ENCODE assay signal across 1 cellular context in genomic region chr3:108589081-108589997, GRCh38.
TF ChIP-seq lines count a peak whose summit lies in the region.

TSS of gene CIP2A (minus strand) at chr3:108589438. CDS start at chr3:108589375, 63 bp downstream.
A gene with protein sequence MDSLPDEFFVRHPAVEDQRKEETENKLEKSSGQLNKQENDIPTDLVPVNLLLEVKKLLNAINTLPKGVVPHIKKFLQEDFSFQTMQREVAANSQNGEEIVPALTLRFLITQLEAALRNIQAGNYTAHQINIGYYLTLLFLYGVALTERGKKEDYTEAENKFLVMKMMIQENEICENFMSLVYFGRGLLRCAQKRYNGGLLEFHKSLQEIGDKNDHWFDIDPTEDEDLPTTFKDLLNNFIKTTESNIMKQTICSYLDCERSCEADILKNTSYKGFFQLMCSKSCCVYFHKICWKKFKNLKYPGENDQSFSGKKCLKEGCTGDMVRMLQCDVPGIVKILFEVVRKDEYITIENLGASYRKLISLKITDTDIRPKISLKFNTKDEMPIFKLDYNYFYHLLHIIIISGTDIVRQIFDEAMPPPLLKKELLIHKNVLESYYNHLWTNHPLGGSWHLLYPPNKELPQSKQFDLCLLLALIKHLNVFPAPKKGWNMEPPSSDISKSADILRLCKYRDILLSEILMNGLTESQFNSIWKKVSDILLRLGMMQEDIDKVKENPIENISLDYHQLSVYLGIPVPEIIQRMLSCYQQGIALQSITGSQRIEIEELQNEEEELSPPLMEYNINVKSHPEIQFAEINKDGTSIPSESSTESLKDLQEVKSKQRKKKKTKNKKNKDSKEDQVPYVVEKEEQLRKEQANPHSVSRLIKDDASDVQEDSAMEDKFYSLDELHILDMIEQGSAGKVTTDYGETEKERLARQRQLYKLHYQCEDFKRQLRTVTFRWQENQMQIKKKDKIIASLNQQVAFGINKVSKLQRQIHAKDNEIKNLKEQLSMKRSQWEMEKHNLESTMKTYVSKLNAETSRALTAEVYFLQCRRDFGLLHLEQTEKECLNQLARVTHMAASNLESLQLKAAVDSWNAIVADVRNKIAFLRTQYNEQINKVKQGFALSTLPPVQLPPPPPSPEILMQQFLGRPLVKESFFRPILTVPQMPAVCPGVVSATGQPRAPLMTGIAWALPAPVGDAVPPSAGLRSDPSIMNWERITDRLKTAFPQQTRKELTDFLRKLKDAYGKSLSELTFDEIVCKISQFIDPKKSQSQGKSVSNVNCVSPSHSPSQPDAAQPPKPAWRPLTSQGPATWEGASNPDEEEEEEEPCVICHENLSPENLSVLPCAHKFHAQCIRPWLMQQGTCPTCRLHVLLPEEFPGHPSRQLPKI (plus strand): TSS chr3:108589722. CDS start chr3:108605407, 15,685 bp downstream.

TF ChIP-seq in HEK293, 187 proteins besides CTCF, POLR2A, EP300 and RAD21 (continued from another document and continues in another):
- TF ChIP-seq, protein P1, sequence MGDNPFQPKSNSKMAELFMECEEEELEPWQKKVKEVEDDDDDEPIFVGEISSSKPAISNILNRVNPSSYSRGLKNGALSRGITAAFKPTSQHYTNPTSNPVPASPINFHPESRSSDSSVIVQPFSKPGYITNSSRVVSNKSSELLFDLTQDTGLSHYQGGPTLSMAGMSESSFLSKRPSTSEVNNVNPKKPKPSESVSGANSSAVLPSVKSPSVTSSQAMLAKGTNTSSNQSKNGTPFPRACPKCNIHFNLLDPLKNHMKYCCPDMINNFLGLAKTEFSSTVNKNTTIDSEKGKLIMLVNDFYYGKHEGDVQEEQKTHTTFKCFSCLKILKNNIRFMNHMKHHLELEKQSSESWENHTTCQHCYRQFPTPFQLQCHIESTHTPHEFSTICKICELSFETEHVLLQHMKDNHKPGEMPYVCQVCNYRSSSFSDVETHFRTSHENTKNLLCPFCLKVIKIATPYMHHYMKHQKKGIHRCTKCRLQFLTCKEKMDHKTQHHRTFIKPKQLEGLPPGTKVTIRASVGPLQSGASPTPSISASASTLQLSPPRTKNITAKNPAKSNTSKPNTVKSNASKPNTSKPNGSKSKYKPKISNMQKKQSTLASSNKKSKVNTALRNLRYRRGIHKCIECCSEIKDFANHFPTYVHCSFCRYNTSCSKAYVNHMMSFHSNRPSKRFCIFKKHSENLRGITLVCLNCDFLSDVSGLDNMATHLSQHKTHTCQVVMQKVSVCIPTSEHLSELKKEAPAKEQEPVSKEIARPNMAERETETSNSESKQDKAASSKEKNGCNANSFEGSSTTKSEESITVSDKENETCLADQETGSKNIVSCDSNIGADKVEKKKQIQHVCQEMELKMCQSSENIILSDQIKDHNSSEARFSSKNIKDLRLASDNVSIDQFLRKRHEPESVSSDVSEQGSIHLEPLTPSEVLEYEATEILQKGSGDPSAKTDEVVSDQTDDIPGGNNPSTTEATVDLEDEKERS (tag by site-specific recombination; IDR thresholded peaks at IDR 0.05), result no peak
- TF ChIP-seq ZNF121 (tag by site-specific recombination; IDR thresholded peaks at IDR 0.05), result no peak
- TF ChIP-seq ZNF2 (tag by site-specific recombination; IDR thresholded peaks at IDR 0.05), result no peak; the same call in 1 of the 2 replicates
- no peak for TF ChIP-seq ZFP41 (tag by site-specific recombination; IDR thresholded peaks at IDR 0.05; ENCODE audit: borderline replicate concordance)
- TF ChIP-seq, protein P2, sequence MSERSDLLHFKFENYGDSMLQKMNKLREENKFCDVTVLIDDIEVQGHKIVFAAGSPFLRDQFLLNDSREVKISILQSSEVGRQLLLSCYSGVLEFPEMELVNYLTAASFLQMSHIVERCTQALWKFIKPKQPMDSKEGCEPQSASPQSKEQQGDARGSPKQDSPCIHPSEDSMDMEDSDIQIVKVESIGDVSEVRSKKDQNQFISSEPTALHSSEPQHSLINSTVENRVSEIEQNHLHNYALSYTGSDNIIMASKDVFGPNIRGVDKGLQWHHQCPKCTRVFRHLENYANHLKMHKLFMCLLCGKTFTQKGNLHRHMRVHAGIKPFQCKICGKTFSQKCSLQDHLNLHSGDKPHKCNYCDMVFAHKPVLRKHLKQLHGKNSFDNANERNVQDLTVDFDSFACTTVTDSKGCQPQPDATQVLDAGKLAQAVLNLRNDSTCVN (tag by site-specific recombination; optimal IDR thresholded peaks at IDR 0.05), result peak; percentile 29
- TF ChIP-seq GLIS1 (tag by site-specific recombination; IDR thresholded peaks at IDR 0.05), result peak; percentile 79
- TF ChIP-seq ZNF639 (tag by site-specific recombination; IDR thresholded peaks at IDR 0.05), result no peak
- peak; percentile 63; the same call in 1 of the 2 replicates for TF ChIP-seq GFI1B (tag by site-specific recombination; IDR thresholded peaks at IDR 0.05)
- TF ChIP-seq ZNF624 (tag by site-specific recombination; IDR thresholded peaks at IDR 0.05), result no peak
- no peak; the same call in 1 of the 2 replicates for TF ChIP-seq ZIC2 (tag by site-specific recombination; IDR thresholded peaks at IDR 0.05)
- no peak for TF ChIP-seq ZBTB21 (tag by site-specific recombination; IDR thresholded peaks at IDR 0.05)
- TF ChIP-seq, protein P3, sequence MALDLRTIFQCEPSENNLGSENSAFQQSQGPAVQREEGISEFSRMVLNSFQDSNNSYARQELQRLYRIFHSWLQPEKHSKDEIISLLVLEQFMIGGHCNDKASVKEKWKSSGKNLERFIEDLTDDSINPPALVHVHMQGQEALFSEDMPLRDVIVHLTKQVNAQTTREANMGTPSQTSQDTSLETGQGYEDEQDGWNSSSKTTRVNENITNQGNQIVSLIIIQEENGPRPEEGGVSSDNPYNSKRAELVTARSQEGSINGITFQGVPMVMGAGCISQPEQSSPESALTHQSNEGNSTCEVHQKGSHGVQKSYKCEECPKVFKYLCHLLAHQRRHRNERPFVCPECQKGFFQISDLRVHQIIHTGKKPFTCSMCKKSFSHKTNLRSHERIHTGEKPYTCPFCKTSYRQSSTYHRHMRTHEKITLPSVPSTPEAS (tag by site-specific recombination; IDR thresholded peaks at IDR 0.05), result no peak
- no peak for TF ChIP-seq ZSCAN23 (tag by site-specific recombination; IDR thresholded peaks at IDR 0.05)
- TF ChIP-seq TRIM28 (IDR thresholded peaks at IDR 0.05; ENCODE audit: borderline replicate concordance, low read length), result 0 out of 2 replicates have a peak, but pooled peaks have one; percentile 27
- TF ChIP-seq ZNF670 (tag by site-specific recombination; IDR thresholded peaks at IDR 0.05; ENCODE audit: low read depth), result no peak
- TF ChIP-seq ZBTB44 (tag by site-specific recombination; IDR thresholded peaks at IDR 0.05), result no peak
- TF ChIP-seq, protein P4, sequence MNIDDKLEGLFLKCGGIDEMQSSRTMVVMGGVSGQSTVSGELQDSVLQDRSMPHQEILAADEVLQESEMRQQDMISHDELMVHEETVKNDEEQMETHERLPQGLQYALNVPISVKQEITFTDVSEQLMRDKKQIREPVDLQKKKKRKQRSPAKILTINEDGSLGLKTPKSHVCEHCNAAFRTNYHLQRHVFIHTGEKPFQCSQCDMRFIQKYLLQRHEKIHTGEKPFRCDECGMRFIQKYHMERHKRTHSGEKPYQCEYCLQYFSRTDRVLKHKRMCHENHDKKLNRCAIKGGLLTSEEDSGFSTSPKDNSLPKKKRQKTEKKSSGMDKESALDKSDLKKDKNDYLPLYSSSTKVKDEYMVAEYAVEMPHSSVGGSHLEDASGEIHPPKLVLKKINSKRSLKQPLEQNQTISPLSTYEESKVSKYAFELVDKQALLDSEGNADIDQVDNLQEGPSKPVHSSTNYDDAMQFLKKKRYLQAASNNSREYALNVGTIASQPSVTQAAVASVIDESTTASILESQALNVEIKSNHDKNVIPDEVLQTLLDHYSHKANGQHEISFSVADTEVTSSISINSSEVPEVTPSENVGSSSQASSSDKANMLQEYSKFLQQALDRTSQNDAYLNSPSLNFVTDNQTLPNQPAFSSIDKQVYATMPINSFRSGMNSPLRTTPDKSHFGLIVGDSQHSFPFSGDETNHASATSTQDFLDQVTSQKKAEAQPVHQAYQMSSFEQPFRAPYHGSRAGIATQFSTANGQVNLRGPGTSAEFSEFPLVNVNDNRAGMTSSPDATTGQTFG (tag by site-specific recombination; IDR thresholded peaks at IDR 0.05; ENCODE audit: borderline replicate concordance), result no peak
- no peak for TF ChIP-seq ZNF521 (tag by site-specific recombination; IDR thresholded peaks at IDR 0.05)
- no peak for TF ChIP-seq ZNF211 (tag by site-specific recombination; IDR thresholded peaks at IDR 0.05; ENCODE audit: low read depth)
- no peak; the same call in 1 of the 2 replicates for TF ChIP-seq SP7 (tag by site-specific recombination; IDR thresholded peaks at IDR 0.05)
- no peak for TF ChIP-seq TCF7L2 (IDR thresholded peaks at IDR 0.05; ENCODE audit: borderline replicate concordance, low read depth, low read length)
- no peak for TF ChIP-seq SCRT2 (tag by site-specific recombination; IDR thresholded peaks at IDR 0.05)
- TF ChIP-seq ZNF433 (tag by site-specific recombination; IDR thresholded peaks at IDR 0.05; ENCODE audit: low read depth), result no peak
- TF ChIP-seq ZNF621 (tag by site-specific recombination; IDR thresholded peaks at IDR 0.05), result no peak
- TF ChIP-seq ZNF391 (tag by site-specific recombination; IDR thresholded peaks at IDR 0.05; ENCODE audit: borderline replicate concordance, low read depth), result no peak
- no peak for TF ChIP-seq SALL2 (tag by site-specific recombination; IDR thresholded peaks at IDR 0.05; ENCODE audit: borderline replicate concordance)
- no peak for TF ChIP-seq ZNF221 (tag by site-specific recombination; IDR thresholded peaks at IDR 0.05; ENCODE audit: borderline replicate concordance)
- peak; percentile 28; the same call in 1 of the 2 replicates for TF ChIP-seq PRDM4 (tag by site-specific recombination; IDR thresholded peaks at IDR 0.05)
- no peak for TF ChIP-seq ZNF768 (tag by site-specific recombination; IDR thresholded peaks at IDR 0.05)
- peak; percentile 76 for TF ChIP-seq EGR2 (tag by site-specific recombination; IDR thresholded peaks at IDR 0.05; ENCODE audit: low read depth)
- TF ChIP-seq ZNF112 (tag by site-specific recombination; IDR thresholded peaks at IDR 0.05), result no peak
- TF ChIP-seq ZNF548 (tag by site-specific recombination; IDR thresholded peaks at IDR 0.05), result no peak
- TF ChIP-seq ZNF416 (tag by site-specific recombination; IDR thresholded peaks at IDR 0.05), result no peak
- TF ChIP-seq, protein P5, sequence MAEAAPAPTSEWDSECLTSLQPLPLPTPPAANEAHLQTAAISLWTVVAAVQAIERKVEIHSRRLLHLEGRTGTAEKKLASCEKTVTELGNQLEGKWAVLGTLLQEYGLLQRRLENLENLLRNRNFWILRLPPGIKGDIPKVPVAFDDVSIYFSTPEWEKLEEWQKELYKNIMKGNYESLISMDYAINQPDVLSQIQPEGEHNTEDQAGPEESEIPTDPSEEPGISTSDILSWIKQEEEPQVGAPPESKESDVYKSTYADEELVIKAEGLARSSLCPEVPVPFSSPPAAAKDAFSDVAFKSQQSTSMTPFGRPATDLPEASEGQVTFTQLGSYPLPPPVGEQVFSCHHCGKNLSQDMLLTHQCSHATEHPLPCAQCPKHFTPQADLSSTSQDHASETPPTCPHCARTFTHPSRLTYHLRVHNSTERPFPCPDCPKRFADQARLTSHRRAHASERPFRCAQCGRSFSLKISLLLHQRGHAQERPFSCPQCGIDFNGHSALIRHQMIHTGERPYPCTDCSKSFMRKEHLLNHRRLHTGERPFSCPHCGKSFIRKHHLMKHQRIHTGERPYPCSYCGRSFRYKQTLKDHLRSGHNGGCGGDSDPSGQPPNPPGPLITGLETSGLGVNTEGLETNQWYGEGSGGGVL (tag by site-specific recombination; IDR thresholded peaks at IDR 0.05), result peak; percentile 80
- no peak for TF ChIP-seq ZNF426 (tag by site-specific recombination; IDR thresholded peaks at IDR 0.05)
- TF ChIP-seq ZNF623 (tag by site-specific recombination; IDR thresholded peaks at IDR 0.05), result no peak
- TF ChIP-seq ZNF146 (tag by site-specific recombination; IDR thresholded peaks at IDR 0.05), result no peak
- TF ChIP-seq GLIS2 (tag by site-specific recombination; IDR thresholded peaks at IDR 0.05), result peak; percentile 93
- no peak for TF ChIP-seq ZNF791 (tag by site-specific recombination; IDR thresholded peaks at IDR 0.05)
